ENCODE assay signal across 8 cellular contexts in the genomic region with DNA sequence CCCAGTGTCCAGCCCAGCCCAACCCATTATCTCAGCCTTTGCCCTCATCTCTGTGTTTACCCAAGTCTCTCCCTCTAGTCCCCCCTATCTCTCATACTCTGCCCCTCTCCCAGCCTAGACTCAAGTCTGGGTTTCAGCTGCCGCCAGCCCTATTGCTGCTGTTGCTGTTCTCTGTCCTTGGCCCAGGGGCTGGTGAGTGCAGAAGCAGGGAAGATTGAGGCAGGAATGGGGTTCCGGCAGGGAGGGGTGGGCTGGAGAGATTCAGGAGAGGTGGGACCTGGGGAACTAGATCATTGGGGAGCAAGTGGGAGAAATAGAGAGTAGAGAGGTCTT. TPM values are rescaled to one million over a fixed set of nuclear protein-coding genes. Genes with fewer than 3 reads are reported as not detected.
DNase-seq lines count a peak whose midpoint lies in the region; ATAC-seq lines count a peak whose summit lies in the region.

No MANE protein-coding gene starts in this region.

- in situ Hi-C loops in G401 (cut with HindIII; ENCODE audit: low sequenced_read_pairs), result no loop called here

- no peaks in the 10 kb centered on the region for H3K36me3 Mint-ChIP-seq in naive thymus-derived CD4-positive, alpha-beta T cell

- peak overlapping the region; percentile 97 for H2AFZ ChIP-seq in ACC112 (ENCODE audit: low read length, unreplicated experiment)

- peaks cover 0 to 5% (median 0%) of the 10 kb centered on the region in 5 donors for H3K27me3 Mint-ChIP-seq in naive thymus-derived CD4-positive, alpha-beta T cell

- no peaks in the 10 kb centered on the region for H3K9me3 ChIP-seq in naive thymus-derived CD4-positive, alpha-beta T cell (ENCODE audit: control insufficient read depth in 2 of 3, low read length in 3 of 3)

- H3K27ac ChIP-seq in ACC112 (ENCODE audit: low read depth, low read length), result no peak overlapping the region
- H3K27ac ChIP-seq in caudate nucleus (ENCODE audit: low read depth, low read length), result peak overlapping the region; percentile 5
- H3K27ac ChIP-seq in naive thymus-derived CD4-positive, alpha-beta T cell (ENCODE audit: low read depth, low read length), result peak overlapping the region; percentile 94

- POLR2A ChIA-PET in naive thymus-derived CD4-positive, alpha-beta T cell (lab: Charles Lee), result interaction anchor here (1.4 to 2.3 kb wide), 2 partner anchors 12 to 17 kb away, joined by 3 to 18 read pairs; a partner anchor contains a TSS

- no peaks in the 10 kb centered on the region for H3K79me2 ChIP-seq in ACC112 (ENCODE audit: control insufficient read depth, insufficient read depth, low read length, unreplicated experiment)

- peaks cover 25 to 51% (median 46%) of the 10 kb centered on the region in 7 donors for H3K4me1 Mint-ChIP-seq in naive thymus-derived CD4-positive, alpha-beta T cell

- H3K4me3 ChIP-seq in ACC112 (ENCODE audit: low read depth, low read length), result peak overlapping the region; percentile 82
- H3K4me3 ChIP-seq in Jurkat, Clone E6-1 (ENCODE audit: low read length), result peak overlapping the region; percentile 63
- peak overlapping the region; percentile 88 for H3K4me3 ChIP-seq in naive thymus-derived CD4-positive, alpha-beta T cell (ENCODE audit: low read length)

- no peak for DNase-seq in Jurkat, Clone E6-1 (ENCODE audit: low read depth, low spot score)
- peak in 3 of 61 donors; percentile 17 to 47 (median 33) for DNase-seq in caudate nucleus (lab: John Stamatoyannopoulos, UW)
- no peak for DNase-seq in naive thymus-derived CD4-positive, alpha-beta T cell
- DNase-seq in G401 (ENCODE audit: low spot score), result no peak
- no peak for DNase-seq in HuH-7.5 (ENCODE audit: low spot score)
- no peak for DNase-seq in hepatic stellate cell (ENCODE audit: low spot score)

- no peaks in the 10 kb centered on the region for H3K9me3 Mint-ChIP-seq in naive thymus-derived CD4-positive, alpha-beta T cell

- CTCF ChIA-PET in naive thymus-derived CD4-positive, alpha-beta T cell (lab: Charles Lee), result no interaction called here

- peak overlapping the region; percentile 79 to 92 (median 90) for H3K27ac Mint-ChIP-seq in naive thymus-derived CD4-positive, alpha-beta T cell

- no peak for ATAC-seq in naive thymus-derived CD4-positive, alpha-beta T cell
- no peak for ATAC-seq in GM21360 (IDR thresholded peaks at IDR 0.05; ENCODE audit: unreplicated experiment)

- peak overlapping the region; percentile 78 to 90 (median 84) for H3K4me3 Mint-ChIP-seq in naive thymus-derived CD4-positive, alpha-beta T cell

- no peaks in the 10 kb centered on the region for H3K36me3 ChIP-seq in ACC112 (ENCODE audit: insufficient read depth, low read length)
- H3K36me3 ChIP-seq in naive thymus-derived CD4-positive, alpha-beta T cell (ENCODE audit: control insufficient read depth in 2 of 3, insufficient read depth in 3 of 3, low read length in 3 of 3), result no peaks in the 10 kb centered on the region

- no peaks in the 10 kb centered on the region for H3K27me3 ChIP-seq in ACC112 (ENCODE audit: insufficient read depth, low read length)
- H3K27me3 ChIP-seq in naive thymus-derived CD4-positive, alpha-beta T cell (ENCODE audit: control insufficient read depth in 2 of 2, insufficient read depth in 2 of 2, low read length in 2 of 2), result no peaks in the 10 kb centered on the region

- intact Hi-C loops in naive thymus-derived CD4-positive, alpha-beta T cell (cut with micrococcal nuclease), result loop anchor here (1.0 to 5.0 kb wide), 7 partner anchors 14 to 363 kb away; a partner anchor contains a TSS

- peaks cover 19% of the 10 kb centered on the region for H3K4me1 ChIP-seq in ACC112 (ENCODE audit: control insufficient read depth, insufficient read depth, low read length, unreplicated experiment)
- H3K4me1 ChIP-seq in naive thymus-derived CD4-positive, alpha-beta T cell (ENCODE audit: control insufficient read depth in 2 of 2, insufficient read depth in 2 of 2, low read length in 2 of 2), result peaks cover 4 to 14% of the 10 kb centered on the region in 2 donors

RNA-seq across cellular contexts. Expression of a gene that starts 0.7 kb away (rescaled TPM):
- polyA plus RNA-seq in Jurkat, Clone E6-1 (2012; ENCODE audit: insufficient read depth, insufficient read length), result 12.6 TPM
- total RNA-seq in naive thymus-derived CD4-positive, alpha-beta T cell, result 10 to 100 TPM in 4 of 5 experiments, 1 to 10 TPM in 1; 3.9 to 11.6 (median 10.6) TPM
- 1 to 10 TPM; 3.0 to 3.5 TPM for polyA plus RNA-seq in naive thymus-derived CD4-positive, alpha-beta T cell
- total RNA-seq in G401 (2014; rRNA removed; shearing (Covaris generic)), result 1.2 and 2.5 TPM in 2 replicates

RNA-seq across cellular contexts. Expression of a gene that starts 1.2 kb away (rescaled TPM):
- not detected for polyA plus RNA-seq in Jurkat, Clone E6-1 (2012; ENCODE audit: insufficient read depth, insufficient read length)
- total RNA-seq in naive thymus-derived CD4-positive, alpha-beta T cell, result under 1 TPM in 1 of 5 experiments, not detected in 4; 0.32 TPM
- polyA plus RNA-seq in naive thymus-derived CD4-positive, alpha-beta T cell, result not detected
- total RNA-seq in G401 (2014; rRNA removed; shearing (Covaris generic)), result not detected in 2 replicates

RNA-seq across cellular contexts. Expression of a gene that starts 14.9 kb away (rescaled TPM):
- polyA plus RNA-seq in Jurkat, Clone E6-1 (2012; ENCODE audit: insufficient read depth, insufficient read length), result 117 TPM
- 10 to 100 TPM; 14.3 to 50.7 (median 22.2) TPM for total RNA-seq in naive thymus-derived CD4-positive, alpha-beta T cell
- 10 to 100 TPM; 63.5 to 74.5 TPM for polyA plus RNA-seq in naive thymus-derived CD4-positive, alpha-beta T cell
- total RNA-seq in G401 (2014; rRNA removed; shearing (Covaris generic)), result 32.3 and 55.8 TPM in 2 replicates

RNA-seq across cellular contexts. Expression of a gene that starts 17.7 kb away (rescaled TPM):
- polyA plus RNA-seq in Jurkat, Clone E6-1 (2012; ENCODE audit: insufficient read depth, insufficient read length), result 3.5 TPM
- total RNA-seq in naive thymus-derived CD4-positive, alpha-beta T cell, result 1 to 10 TPM; 2.1 to 9.1 (median 3.2) TPM
- polyA plus RNA-seq in naive thymus-derived CD4-positive, alpha-beta T cell, result 1 to 10 TPM; 1.2 to 1.9 TPM
- 2.1 and 2.4 TPM in 2 replicates for total RNA-seq in G401 (2014; rRNA removed; shearing (Covaris generic))

RNA-seq across cellular contexts. Expression of a gene that starts 38.3 kb away (rescaled TPM):
- polyA plus RNA-seq in Jurkat, Clone E6-1 (2012; ENCODE audit: insufficient read depth, insufficient read length), result 5.7 TPM
- total RNA-seq in naive thymus-derived CD4-positive, alpha-beta T cell, result 10 to 100 TPM in 3 of 5 experiments, 1 to 10 TPM in 2; 3.1 to 22.2 (median 11.2) TPM
- 1 to 10 TPM; 1.0 to 1.2 TPM for polyA plus RNA-seq in naive thymus-derived CD4-positive, alpha-beta T cell
- 0.07 and 0.86 TPM in 2 replicates for total RNA-seq in G401 (2014; rRNA removed; shearing (Covaris generic))
